1 cellular context compared by ENCODE assay signal in the genomic region with DNA sequence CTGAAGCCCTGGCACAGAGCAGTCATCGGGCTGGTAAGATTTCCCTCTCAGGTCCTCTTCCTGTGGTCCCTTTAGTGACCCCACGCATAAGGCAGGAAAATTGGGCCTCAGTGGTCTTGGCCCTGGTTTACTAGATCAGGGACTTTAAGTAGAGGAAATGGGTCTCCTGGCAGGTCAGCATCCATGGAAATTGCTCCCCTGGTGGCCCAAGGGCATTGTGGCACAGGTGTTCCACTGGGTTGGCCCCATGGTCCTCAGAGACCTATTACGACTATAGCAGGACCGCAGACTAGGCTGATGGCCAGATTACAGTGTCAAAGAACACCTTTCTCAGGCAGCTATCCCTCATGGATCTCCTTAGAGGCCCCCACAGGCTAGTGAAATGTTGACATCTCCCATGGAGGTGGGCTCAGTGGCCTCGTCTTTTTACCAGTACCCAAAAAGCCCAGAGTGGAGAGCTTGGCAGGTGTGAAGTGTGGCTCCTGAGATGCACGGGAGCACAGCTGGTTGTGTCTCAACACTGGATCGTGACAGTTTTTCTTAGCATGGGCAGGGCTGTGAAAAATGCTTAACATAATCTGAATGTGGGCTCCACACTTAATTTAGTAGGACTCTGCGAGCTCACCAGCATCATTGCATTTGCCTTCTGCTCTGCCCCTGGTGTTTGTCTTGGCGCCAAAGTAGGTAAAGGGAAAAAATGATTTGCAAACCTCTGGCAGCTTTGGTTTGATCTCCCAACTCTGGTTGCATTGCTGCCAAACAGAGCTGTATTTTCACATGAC.
TF ChIP-seq lines count a peak whose summit lies in the region.

No MANE protein-coding gene starts in this region.

TF ChIP-seq in liver, 16 proteins besides CTCF, POLR2A, EP300 and RAD21:
- TF ChIP-seq REST (IDR thresholded peaks at IDR 0.05) (peak; percentile 41), FOXA2 (IDR thresholded peaks at IDR 0.05) (no peak), TAF1 (conservative IDR thresholded peaks at IDR 0.05) (no peak), GABPA (IDR thresholded peaks at IDR 0.05 in 1 of 2, conservative IDR thresholded peaks at IDR 0.05 in 1 of 2) (no peak), EGR1 (IDR thresholded peaks at IDR 0.05; ENCODE audit: low read depth in 2 of 2) (no peak), FOXA1 (IDR thresholded peaks at IDR 0.05) (no peak), HNF4A (conservative IDR thresholded peaks at IDR 0.05) (peak; percentile 25 to 29), SP1 (IDR thresholded peaks at IDR 0.05) (peak; percentile 42), NR2F2 (IDR thresholded peaks at IDR 0.05) (no peak), JUND (IDR thresholded peaks at IDR 0.05) (peak in 1 of 2 donors; percentile 55), YY1 (IDR thresholded peaks at IDR 0.05) (no peak), RXRA (IDR thresholded peaks at IDR 0.05) (peak; percentile 39 to 51), HNF4G (IDR thresholded peaks at IDR 0.05) (no peak)
- TF ChIP-seq, protein P1, sequence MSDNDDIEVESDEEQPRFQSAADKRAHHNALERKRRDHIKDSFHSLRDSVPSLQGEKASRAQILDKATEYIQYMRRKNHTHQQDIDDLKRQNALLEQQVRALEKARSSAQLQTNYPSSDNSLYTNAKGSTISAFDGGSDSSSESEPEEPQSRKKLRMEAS (IDR thresholded peaks at IDR 0.05), result peak; percentile 10
- TF ChIP-seq, protein P2, sequence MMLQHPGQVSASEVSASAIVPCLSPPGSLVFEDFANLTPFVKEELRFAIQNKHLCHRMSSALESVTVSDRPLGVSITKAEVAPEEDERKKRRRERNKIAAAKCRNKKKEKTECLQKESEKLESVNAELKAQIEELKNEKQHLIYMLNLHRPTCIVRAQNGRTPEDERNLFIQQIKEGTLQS (IDR thresholded peaks at IDR 0.05), result no peak
- TF ChIP-seq, protein P3, sequence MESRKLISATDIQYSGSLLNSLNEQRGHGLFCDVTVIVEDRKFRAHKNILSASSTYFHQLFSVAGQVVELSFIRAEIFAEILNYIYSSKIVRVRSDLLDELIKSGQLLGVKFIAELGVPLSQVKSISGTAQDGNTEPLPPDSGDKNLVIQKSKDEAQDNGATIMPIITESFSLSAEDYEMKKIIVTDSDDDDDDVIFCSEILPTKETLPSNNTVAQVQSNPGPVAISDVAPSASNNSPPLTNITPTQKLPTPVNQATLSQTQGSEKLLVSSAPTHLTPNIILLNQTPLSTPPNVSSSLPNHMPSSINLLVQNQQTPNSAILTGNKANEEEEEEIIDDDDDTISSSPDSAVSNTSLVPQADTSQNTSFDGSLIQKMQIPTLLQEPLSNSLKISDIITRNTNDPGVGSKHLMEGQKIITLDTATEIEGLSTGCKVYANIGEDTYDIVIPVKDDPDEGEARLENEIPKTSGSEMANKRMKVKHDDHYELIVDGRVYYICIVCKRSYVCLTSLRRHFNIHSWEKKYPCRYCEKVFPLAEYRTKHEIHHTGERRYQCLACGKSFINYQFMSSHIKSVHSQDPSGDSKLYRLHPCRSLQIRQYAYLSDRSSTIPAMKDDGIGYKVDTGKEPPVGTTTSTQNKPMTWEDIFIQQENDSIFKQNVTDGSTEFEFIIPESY (IDR thresholded peaks at IDR 0.05), result no peak
